ENCODE assay signal across 8 cellular contexts in the genomic region with DNA sequence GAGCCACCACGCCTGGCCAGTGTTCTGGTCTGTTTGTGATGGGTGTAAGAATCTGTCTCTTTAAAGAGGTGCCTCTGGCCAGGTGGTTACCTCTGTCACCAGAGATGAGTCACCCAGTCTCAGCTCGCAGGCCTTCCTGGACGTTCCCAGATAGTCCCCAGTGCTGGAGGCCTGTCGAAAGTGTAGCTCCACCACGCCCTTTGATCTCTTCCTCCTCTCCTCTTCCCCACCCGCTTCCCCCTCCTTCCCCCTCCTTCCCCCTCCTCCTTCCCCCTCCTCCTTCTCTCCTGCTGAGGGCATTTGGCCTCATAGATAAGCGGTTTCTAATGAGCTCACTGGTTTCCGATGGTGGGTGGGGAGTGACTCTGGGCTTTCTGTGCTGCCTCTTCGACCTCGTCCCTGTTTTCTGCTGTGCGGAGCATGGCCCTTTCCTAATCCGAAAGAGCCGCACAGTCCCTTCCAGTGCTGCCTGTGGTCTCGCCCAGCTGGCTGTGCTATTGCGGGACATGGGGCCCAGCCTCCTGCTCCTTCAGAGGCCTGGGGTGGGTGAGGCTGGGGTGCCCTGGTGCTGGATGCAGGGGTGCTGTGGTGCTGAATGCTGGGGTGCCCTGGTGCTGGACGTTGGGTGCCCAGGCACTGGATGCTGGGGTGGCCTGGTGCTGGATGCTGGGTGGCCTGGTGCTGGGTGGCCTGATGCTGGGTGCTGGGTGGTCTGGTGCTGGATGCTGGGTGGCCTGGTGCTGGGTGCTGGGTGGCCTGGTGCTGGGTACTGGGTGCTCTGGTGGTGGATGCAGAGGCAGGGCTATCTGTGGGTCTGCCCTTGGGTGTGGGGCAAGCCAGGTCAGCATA. TPM values are rescaled to one million over a fixed set of nuclear protein-coding genes. Genes with fewer than 3 reads are reported as not detected.
A peak's percentile ranks its signal among the peaks of the same experiment; 100 is the strongest.
DNase-seq lines count a peak whose midpoint lies in the region; ATAC-seq and TF ChIP-seq lines count a peak whose summit lies in the region.

No MANE protein-coding gene starts in this region.

- WGBS in hepatocyte (ENCODE audit: low lambda C conversion rate, missing lambda C conversion rate) = 25% methylated on average over 12 of the region's 16 CpGs
- WGBS in tibial nerve, 2 donors = 37 to 53% methylated on average over 15 of the region's 16 CpGs

- peaks cover 4% of the 10 kb centered on the region for H3K36me3 ChIP-seq in CD4-positive, alpha-beta memory T cell (ENCODE audit: insufficient read depth, low read length)
- H3K36me3 ChIP-seq in hepatocyte (replicated peaks; ENCODE audit: insufficient read depth, low read depth) (no peaks in the 10 kb centered on the region), tibial nerve (peaks cover 0 to 4% (median 0%) of the 10 kb centered on the region in 3 donors)

- no peaks in the 10 kb centered on the region for H3K27me3 ChIP-seq in CD4-positive, alpha-beta memory T cell (ENCODE audit: insufficient read depth, low read length)
- no peaks in the 10 kb centered on the region for H3K27me3 ChIP-seq in hepatocyte
- no peaks in the 10 kb centered on the region for H3K27me3 ChIP-seq in tibial nerve

- TF ChIP-seq CTCF in hepatocyte (IDR thresholded peaks at IDR 0.05; ENCODE audit: poor library complexity) (no peak), tibial nerve (IDR thresholded peaks at IDR 0.05) (no peak)

- H3K4me2 ChIP-seq in hepatocyte = peak overlapping the region; percentile 72

- peaks cover 57% of the 10 kb centered on the region for H4K20me1 ChIP-seq in hepatocyte (ENCODE audit: insufficient read depth, poor library complexity, severe bottlenecking)

- peaks cover 40 to 82% (median 54%) of the 10 kb centered on the region in 4 donors for H3K4me1 Mint-ChIP-seq in CD4-positive, alpha-beta memory T cell
- peaks cover 74% of the 10 kb centered on the region for H3K4me1 Mint-ChIP-seq in activated CD4-positive, alpha-beta memory T cell treated with anti-CD3 and anti-CD28 coated beads for 36 hours (ENCODE audit: low read depth)

- POLR2A ChIA-PET in CD4-positive, alpha-beta memory T cell (lab: Charles Lee; ENCODE audit: partially characterized antibody) = interaction anchor here (0.7 to 1.5 kb wide), 5 partner anchors 9 to 53 kb away, joined by 3 read pairs; no protein-coding TSS in a partner anchor
- POLR2A ChIA-PET in activated CD4-positive, alpha-beta memory T cell treated with anti-CD3 and anti-CD28 coated beads for 36 hours (lab: Charles Lee) = interaction anchor here (1.2 to 1.5 kb wide), 2 partner anchors 9 to 17 kb away, joined by 4 to 6 read pairs; no protein-coding TSS in a partner anchor

- no peaks in the 10 kb centered on the region for H3K9me2 ChIP-seq in hepatocyte (replicated peaks; ENCODE audit: insufficient read depth)

- H2AFZ ChIP-seq in hepatocyte = no peak overlapping the region

- H3K4me3 ChIP-seq in CD4-positive, alpha-beta memory T cell (ENCODE audit: low read length in 2 of 2) = no peak overlapping the region
- H3K4me3 ChIP-seq in hepatocyte (no peak overlapping the region), tibial nerve (no peak overlapping the region)

- H3K79me2 ChIP-seq in hepatocyte = peaks cover 93% of the 10 kb centered on the region

- no peaks in the 10 kb centered on the region for H3K9me3 Mint-ChIP-seq in CD4-positive, alpha-beta memory T cell
- H3K9me3 Mint-ChIP-seq in activated CD4-positive, alpha-beta memory T cell treated with anti-CD3 and anti-CD28 coated beads for 36 hours = no peaks in the 10 kb centered on the region

- CTCF ChIA-PET in CD4-positive, alpha-beta memory T cell (lab: Charles Lee; ENCODE audit: partially characterized antibody) = interaction anchor here (0.6 to 1.2 kb wide), 3 partner anchors 15 to 184 kb away, joined by 3 read pairs; no protein-coding TSS in a partner anchor
- CTCF ChIA-PET in activated CD4-positive, alpha-beta memory T cell treated with anti-CD3 and anti-CD28 coated beads for 36 hours (lab: Charles Lee) = interaction anchor here (1.7 kb wide), 1 partner anchor 9 kb away, joined by 10 read pairs; no protein-coding TSS in a partner anchor

- no peak for TF ChIP-seq POLR2A in tibial nerve (IDR thresholded peaks at IDR 0.05)

- DNase-seq in CD4-positive, alpha-beta memory T cell = peak in 2 of 5 donors; percentile 11 to 65
- peak in 75 of 76 experiments; percentile 56 to 97 (median 85) for DNase-seq in HUDEP-2 (lab: John Stamatoyannopoulos, UW; ENCODE audit: unreplicated experiment in 76 of 76)
- peak; percentile 52 for DNase-seq in activated CD4-positive, alpha-beta memory T cell treated with anti-CD3 and anti-CD28 coated beads for 36 hours
- DNase-seq in hepatocyte (ENCODE audit: low spot score) = peak; percentile 91
- DNase-seq in tibial nerve (ENCODE audit: low spot score in 2 of 2) = no peak
- DNase-seq in NCI-H226 = no peak

- peak overlapping the region; percentile 12 for H3K27ac ChIP-seq in CD4-positive, alpha-beta memory T cell (ENCODE audit: low read depth, low read length)
- H3K27ac ChIP-seq in hepatocyte (peak overlapping the region; percentile 97), tibial nerve (peak overlapping the region in 3 of 4 donors; percentile 44 to 75 (median 53))

- intact Hi-C loops in CD4-positive, alpha-beta memory T cell (cut with micrococcal nuclease) = no loop called here
- intact Hi-C loops in activated CD4-positive, alpha-beta memory T cell treated with anti-CD3 and anti-CD28 coated beads for 36 hours (cut with micrococcal nuclease) = loop anchor here (2.0 to 5.0 kb wide), 2 partner anchors 17 to 38 kb away; no protein-coding TSS in a partner anchor

- peak overlapping the region; percentile 70 to 86 (median 80) for H3K27ac Mint-ChIP-seq in CD4-positive, alpha-beta memory T cell
- H3K27ac Mint-ChIP-seq in activated CD4-positive, alpha-beta memory T cell treated with anti-CD3 and anti-CD28 coated beads for 36 hours = peak overlapping the region; percentile 23

- no peaks in the 10 kb centered on the region for H3K9me3 ChIP-seq in CD4-positive, alpha-beta memory T cell (ENCODE audit: control insufficient read depth in 1 of 2, low read length in 2 of 2)
- H3K9me3 ChIP-seq in hepatocyte (ENCODE audit: low read depth) (no peaks in the 10 kb centered on the region), tibial nerve (no peaks in the 10 kb centered on the region)

- peaks cover 67% of the 10 kb centered on the region for H3K4me1 ChIP-seq in CD4-positive, alpha-beta memory T cell (ENCODE audit: insufficient read depth, low read length)
- H3K4me1 ChIP-seq in hepatocyte (ENCODE audit: insufficient read depth) (peaks cover 22% of the 10 kb centered on the region), tibial nerve (peaks cover 0 to 55% (median 21%) of the 10 kb centered on the region in 4 donors)

- no peaks in the 10 kb centered on the region for H3K27me3 Mint-ChIP-seq in CD4-positive, alpha-beta memory T cell
- H3K27me3 Mint-ChIP-seq in activated CD4-positive, alpha-beta memory T cell treated with anti-CD3 and anti-CD28 coated beads for 36 hours = no peaks in the 10 kb centered on the region

- ATAC-seq in HG03108 (IDR thresholded peaks at IDR 0.05; ENCODE audit: unreplicated experiment) (no peak), HG03175 (IDR thresholded peaks at IDR 0.05; ENCODE audit: unreplicated experiment) (no peak)

- TF ChIP-seq EP300 in tibial nerve (IDR thresholded peaks at IDR 0.05) = no peak

- H3K36me3 Mint-ChIP-seq in CD4-positive, alpha-beta memory T cell = peaks cover 4 to 29% of the 10 kb centered on the region in 2 donors
- H3K36me3 Mint-ChIP-seq in activated CD4-positive, alpha-beta memory T cell treated with anti-CD3 and anti-CD28 coated beads for 36 hours = peaks cover 8% of the 10 kb centered on the region

- H3K4me3 Mint-ChIP-seq in CD4-positive, alpha-beta memory T cell = peak overlapping the region in 5 of 8 donors; percentile 31 to 68 (median 51)
- H3K4me3 Mint-ChIP-seq in activated CD4-positive, alpha-beta memory T cell treated with anti-CD3 and anti-CD28 coated beads for 36 hours = no peak overlapping the region

RNA-seq across cellular contexts. Expression of a gene that starts 19.2 kb away (rescaled TPM):
- 10 to 100 TPM; 72.4 to 76.7 TPM for total RNA-seq in CD4-positive, alpha-beta memory T cell
- 10 to 100 TPM; 16.0 to 21.0 TPM for polyA plus RNA-seq in CD4-positive, alpha-beta memory T cell
- 10 to 100 TPM; 71.4 to 82.4 TPM for total RNA-seq in activated CD4-positive, alpha-beta memory T cell treated with anti-CD3 and anti-CD28 coated beads for 36 hours
- total RNA-seq in hepatocyte (51.2 and 63.9 TPM in 2 replicates), tibial nerve (10 to 100 TPM; 29.9 to 45.6 (median 36.4) TPM)
- 31.7 and 41.0 TPM in 2 replicates for polyA plus RNA-seq in hepatocyte

Comparison
In these comparisons a context has a peak if more than half of its experiments do, and no peak if none do; other contexts are left out.
1. DNase-seq: peak in HUDEP-2 (75 of 76), activated CD4-positive, alpha-beta memory T cell treated with anti-CD3 and anti-CD28 coated beads for 36 hours (single experiment) and hepatocyte (single experiment); none in tibial nerve (0 of 2) and NCI-H226 (single experiment).
2. H3K27ac ChIP-seq: peak in every context shown above with its lines; median percentile 97 in hepatocyte; 53 in tibial nerve; 12 in CD4-positive, alpha-beta memory T cell.